Comparison of ENCODE assay signal across 18 cellular contexts in the genomic region with DNA sequence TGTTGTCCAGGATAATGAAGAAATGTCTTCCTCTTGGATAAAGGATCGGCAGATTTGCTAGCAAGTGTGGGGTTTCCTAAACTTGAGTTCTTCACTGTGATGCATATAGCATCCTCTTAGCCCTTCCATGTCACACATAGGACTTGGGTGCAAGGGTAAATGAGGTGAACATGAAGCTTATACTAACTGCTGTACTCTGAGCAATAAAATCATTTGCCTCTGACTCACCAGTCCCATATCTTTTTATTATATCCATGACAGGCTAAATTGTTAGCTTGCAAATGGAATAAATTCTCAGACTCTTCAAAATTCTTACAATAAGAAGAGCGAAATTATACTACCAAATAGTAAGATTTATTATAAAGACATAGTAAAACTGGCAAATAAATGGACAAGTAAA. TPM values are rescaled to one million over a fixed set of nuclear protein-coding genes. Genes with fewer than 3 reads are reported as not detected.
DNase-seq lines count a peak whose midpoint lies in the region; ATAC-seq and TF ChIP-seq lines count a peak whose summit lies in the region.
"Had no signal": no experiment of that assay in that cellular context is flagged by ENCODE, and none has a peak within 500 bp of the region (broad histone marks: within the 10 kb centered on the region; RNA-seq: fewer than 3 reads in every experiment).

No MANE protein-coding gene starts in this region.

- WGBS in IMR-90 (ENCODE audit: extremely low coverage in 2 of 2, insufficient read length in 1 of 2), 2 experiments: no CpG with 5 or more reads among the region's 2 CpGs

- H3K18ac ChIP-seq in IMR-90 (ENCODE audit: low read depth, low read length): no peak overlapping the region

- POLR2A ChIA-PET in IMR-90 (lab: Charles Lee; ENCODE audit: unreplicated experiment): no interaction called here

- no peaks in the 10 kb centered on the region for H3K4me1 ChIP-seq in IMR-90 (ENCODE audit: control insufficient read depth, insufficient read depth, low read length)

- H3K9me1 ChIP-seq in IMR-90 (ENCODE audit: insufficient read depth, low read length): no peaks in the 10 kb centered on the region

- H3K4ac ChIP-seq in IMR-90 (ENCODE audit: low read depth, low read length): no peak overlapping the region

- H2BK15ac ChIP-seq in IMR-90 (ENCODE audit: low read depth, low read length): no peak overlapping the region

- H2BK5ac ChIP-seq in IMR-90 (ENCODE audit: low read depth, low read length, poor library complexity, severe bottlenecking): no peak overlapping the region

- H4K8ac ChIP-seq in IMR-90 (ENCODE audit: low read depth in 2 of 2, low read length in 2 of 2): no peak overlapping the region

- no peak overlapping the region for H4K91ac ChIP-seq in IMR-90 (ENCODE audit: insufficient read depth, low read depth, low read length)

- H2BK20ac ChIP-seq in IMR-90 (ENCODE audit: low read depth, low read length): no peak overlapping the region

- H3K36me3 ChIP-seq in IMR-90 (ENCODE audit: control insufficient read depth, insufficient read depth, low read length): no peaks in the 10 kb centered on the region
- H3K36me3 ChIP-seq: BLaER1 treated with 17β-estradiol and CSF1 and Interleukin-3, amounts not matched to agents 10 nM and 100 nM had no signal

- H2AK5ac ChIP-seq in IMR-90 (ENCODE audit: low read depth, low read length): no peak overlapping the region

- H3K27ac ChIP-seq in IMR-90 (ENCODE audit: insufficient read depth, low read length): no peak overlapping the region
- H3K27ac ChIP-seq: BLaER1 treated with 17β-estradiol and CSF1 and Interleukin-3, amounts not matched to agents 10 nM and 100 nM; SK-N-MC had no signal

- ATAC-seq in IMR-90 (ENCODE audit: low read depth): no peak
- ATAC-seq in HG02678 (IDR thresholded peaks at IDR 0.05; ENCODE audit: unreplicated experiment): no peak
- ATAC-seq: HCT116, Panc1 had no signal

- H3K79me1 ChIP-seq in IMR-90 (ENCODE audit: low read depth in 1 of 2, low read length in 2 of 2): no peaks in the 10 kb centered on the region

- no peaks in the 10 kb centered on the region for H4K20me1 ChIP-seq in IMR-90 (ENCODE audit: insufficient read depth, low read length)
- H4K20me1 ChIP-seq: BLaER1 treated with 17β-estradiol and CSF1 and Interleukin-3, amounts not matched to agents 10 nM and 100 nM had no signal

- BruUV-seq in IMR-90 (replicated peaks; lab: Mats Ljungman, UMichigan): no TSS peak

- no peaks in the 10 kb centered on the region for H3K27me3 ChIP-seq in IMR-90 (ENCODE audit: control insufficient read depth, insufficient read depth, low read length)
- H3K27me3 ChIP-seq: BLaER1 treated with 17β-estradiol and CSF1 and Interleukin-3, amounts not matched to agents 10 nM and 100 nM had no signal

- H2AFZ ChIP-seq in IMR-90 (replicated peaks; ENCODE audit: low read length, poor library complexity): no peak overlapping the region

- dilution Hi-C loops in IMR-90 (cut with HindIII; ENCODE audit: low sequenced_read_pairs, unreplicated experiment): no loop called here

- H3K14ac ChIP-seq in IMR-90 (replicated peaks; ENCODE audit: low read depth, low read length): no peak overlapping the region

- no peak overlapping the region for H2AK9ac ChIP-seq in IMR-90 (replicated peaks; ENCODE audit: low read depth, low read length, poor library complexity)

- H3K56ac ChIP-seq in IMR-90 (ENCODE audit: extremely low read depth, insufficient read depth, low read length): no peak overlapping the region

- no peak overlapping the region for H3K4me3 ChIP-seq in IMR-90 (ENCODE audit: insufficient read depth, low read depth, low read length)
- no peak overlapping the region for H3K4me3 ChIP-seq in fibroblast of villous mesenchyme (ENCODE audit: low read depth, low read length)
- H3K4me3 ChIP-seq: BLaER1 treated with 17β-estradiol and CSF1 and Interleukin-3, amounts not matched to agents 10 nM and 100 nM; SK-N-MC had no signal

- H2BK120ac ChIP-seq in IMR-90 (ENCODE audit: low read depth, low read length): no peak overlapping the region

- TF ChIP-seq CTCF in IMR-90 (conservative IDR thresholded peaks at IDR 0.05; ENCODE audit: low read depth, low read length) (no peak), fibroblast of villous mesenchyme (IDR thresholded peaks at IDR 0.05; ENCODE audit: insufficient read depth, low read depth, low read length) (no peak)

- TF ChIP-seq POLR2A in IMR-90 (IDR thresholded peaks at IDR 0.05; ENCODE audit: low read depth, low read length): no peak

- in situ Hi-C loops in IMR-90 (cut with MboI; ENCODE audit: low sequenced_read_pairs): no loop called here

- no peak overlapping the region for H4K5ac ChIP-seq in IMR-90 (ENCODE audit: low read depth, low read length)

- TF ChIP-seq RAD21 in IMR-90 (IDR thresholded peaks at IDR 0.05; ENCODE audit: low read length): no peak

- no peak overlapping the region for H3K23ac ChIP-seq in IMR-90 (ENCODE audit: low read depth, low read length)

- CTCF ChIA-PET in IMR-90 (lab: Yijun Ruan, JAX): interaction anchor here (0.6 to 0.8 kb wide), 2 partner anchors 10 to 12 kb away, joined by 3 read pairs; no protein-coding TSS in a partner anchor

- no peak overlapping the region for H3K9ac ChIP-seq in IMR-90 (ENCODE audit: low read depth, low read length)
- H3K9ac ChIP-seq: BLaER1 treated with 17β-estradiol and CSF1 and Interleukin-3, amounts not matched to agents 10 nM and 100 nM had no signal

- DNase-seq in EH (ENCODE audit: low read depth): peak; percentile 48
- peak; percentile 20 for DNase-seq in IMR-90
- peak; percentile 54 for DNase-seq in fibroblast of villous mesenchyme (ENCODE audit: low read depth)
- DNase-seq in renal cortical epithelial cell (ENCODE audit: low read depth): peak; percentile 5
- no peak for DNase-seq in SHP77 treated with DMSO at 0.1 percent for 48 hours (lab: John Stamatoyannopoulos, UW)
- no peak for DNase-seq in hippocampal formation (lab: John Stamatoyannopoulos, UW)
- no peak for DNase-seq in AML-193 (lab: John Stamatoyannopoulos, UW)
- DNase-seq: KG1, NCI-H1048, NCI-H146, NCI-H2081, NCI-H510A, NCI-H82 had no signal

- H3K4me2 ChIP-seq in IMR-90 (ENCODE audit: low read depth, low read length): no peak overlapping the region
- H3K4me2 ChIP-seq: BLaER1 treated with 17β-estradiol and CSF1 and Interleukin-3, amounts not matched to agents 10 nM and 100 nM had no signal

- no peaks in the 10 kb centered on the region for H3K9me3 ChIP-seq in IMR-90 (ENCODE audit: control insufficient read depth, insufficient read depth, low read length)
- H3K9me3 ChIP-seq: BLaER1 treated with 17β-estradiol and CSF1 and Interleukin-3, amounts not matched to agents 10 nM and 100 nM had no signal

- intact Hi-C loops in IMR-90 (cut with micrococcal nuclease): no loop called here

TF ChIP-seq in IMR-90, 13 proteins besides CTCF, POLR2A, EP300 and RAD21:
- TF ChIP-seq BHLHE40 (IDR thresholded peaks at IDR 0.05; ENCODE audit: low read depth, low read length): no peak
TF ChIP-seq in IMR-90: peak in this region for 0.

RNA-seq across cellular contexts. Expression of gene TBC1D1, which starts 14.7 kb away (rescaled TPM):
- total RNA-seq in IMR-90 (2012; rRNA removed): 90.3 and 104 TPM in 2 replicates
- 37.0 and 42.4 TPM in 2 replicates for polyA plus RNA-seq in IMR-90 (2012; rRNA removed)
- 33.9 and 44.1 TPM in 2 replicates for polyA plus RNA-seq in IMR-90 (2012; cell fraction: cytosol; rRNA removed)
- polyA plus RNA-seq in IMR-90 (2012; cell fraction: nucleus; rRNA removed; ENCODE audit: low replicate concordance): 27.6 and 51.4 TPM in 2 replicates
- 101 and 112 TPM in 2 replicates for total RNA-seq in fibroblast of villous mesenchyme
- 176 and 181 TPM in 2 replicates for total RNA-seq in renal cortical epithelial cell

RNA-seq across cellular contexts. Expression of gene PGM2, which starts 49.7 kb away (rescaled TPM):
- total RNA-seq in IMR-90 (2012; rRNA removed): 26.2 and 32.2 TPM in 2 replicates
- 15.5 and 18.7 TPM in 2 replicates for polyA plus RNA-seq in IMR-90 (2012; rRNA removed)
- polyA plus RNA-seq in IMR-90 (2012; cell fraction: cytosol; rRNA removed): 12.9 and 30.1 TPM in 2 replicates
- polyA plus RNA-seq in IMR-90 (2012; cell fraction: nucleus; rRNA removed; ENCODE audit: low replicate concordance): 9.0 and 20.7 TPM in 2 replicates
- total RNA-seq in fibroblast of villous mesenchyme: 25.9 and 28.7 TPM in 2 replicates
- total RNA-seq in renal cortical epithelial cell: 37.4 and 59.2 TPM in 2 replicates

Comparison
In these comparisons a context has a peak if more than half of its experiments do, and no peak if none do; other contexts are left out.
1. DNase-seq: peak in EH (single experiment), IMR-90 (single experiment), fibroblast of villous mesenchyme (single experiment) and renal cortical epithelial cell (single experiment); none in SHP77 treated with DMSO at 0.1 percent for 48 hours (single experiment), hippocampal formation (0 of 2) and AML-193 (0 of 2).